In the genomic region with DNA sequence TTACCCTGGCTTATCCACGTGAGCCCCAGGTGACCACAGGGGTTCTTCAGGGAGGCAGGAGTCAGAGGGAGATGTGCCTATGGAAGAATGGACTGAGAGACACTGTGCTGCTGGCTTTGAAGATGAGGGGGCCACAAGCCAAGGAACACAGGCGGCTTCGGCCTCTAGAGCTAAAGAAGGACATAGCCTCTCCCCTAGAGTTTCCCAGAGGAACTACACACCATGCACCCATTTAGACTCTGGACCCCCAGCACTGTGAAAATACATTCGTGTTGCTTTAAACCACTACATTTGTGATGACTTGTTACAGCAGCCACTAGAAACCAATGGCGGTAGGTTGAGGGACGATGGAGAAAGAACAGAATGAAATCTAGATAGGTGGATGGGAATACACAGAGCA, we compare ENCODE assay signal across 18 cellular contexts. TPM values are rescaled to one million over a fixed set of nuclear protein-coding genes. Genes with fewer than 3 reads are reported as not detected.
DNase-seq lines count a peak whose midpoint lies in the region; ATAC-seq, FAIRE-seq and TF ChIP-seq lines count a peak whose summit lies in the region.
"Had no signal": no experiment of that assay in that cellular context is flagged by ENCODE, and none has a peak within 500 bp of the region (broad histone marks: within the 10 kb centered on the region; RNA-seq: fewer than 3 reads in every experiment).

No MANE protein-coding gene starts in this region.

- no peaks in the 10 kb centered on the region for H3K9me3 ChIP-seq in CD4-positive, alpha-beta memory T cell (ENCODE audit: control insufficient read depth in 1 of 2, low read length in 2 of 2)
- H3K9me3 ChIP-seq in keratinocyte (ENCODE audit: control insufficient read depth, low read depth, low read length) (no peaks in the 10 kb centered on the region), trophoblast cell (ENCODE audit: insufficient read depth, low read depth, low read length) (peaks cover 2% of the 10 kb centered on the region)
- H3K9me3 ChIP-seq: esophagus muscularis mucosa, HAP-1, vagina had no signal

- H3K4me3 Mint-ChIP-seq in CD4-positive, alpha-beta memory T cell: no peak overlapping the region
- no peak overlapping the region for H3K4me3 Mint-ChIP-seq in activated naive CD8-positive, alpha-beta T cell
- H3K4me3 Mint-ChIP-seq: T-helper 2 cell treated with Interferon-gamma antibody and Interleukin-4, amounts not matched to agents 5 μg/mL and 100 μg/mL, for 36 hours had no signal

- TF ChIP-seq CTCF in keratinocyte (optimal IDR thresholded peaks at IDR 0.05 in 1 of 3, IDR thresholded peaks at IDR 0.05 in 1 of 3, conservative IDR thresholded peaks at IDR 0.05 in 1 of 3; ENCODE audit: extremely low read depth in 1 of 3, insufficient read depth in 2 of 3, low read length in 3 of 3): peak in 2 of 3 experiments; percentile 20 to 23

- H3K27me3 ChIP-seq in CD4-positive, alpha-beta memory T cell (ENCODE audit: insufficient read depth, low read length): no peaks in the 10 kb centered on the region
- H3K27me3 ChIP-seq in keratinocyte (ENCODE audit: control insufficient read depth, extremely low read depth, insufficient read depth, low read length) (no peaks in the 10 kb centered on the region), trophoblast cell (ENCODE audit: insufficient read depth, low read length) (no peaks in the 10 kb centered on the region)
- H3K27me3 ChIP-seq: esophagus muscularis mucosa, vagina had no signal

- peak; percentile 40 for FAIRE-seq in GM12892 (lab: Jason Lieb, UNC)
- no peak for FAIRE-seq in keratinocyte (lab: Jason Lieb, UNC)
- FAIRE-seq: colon had no signal

- whole genome bisulfite sequencing in trophoblast cell (ENCODE audit: extremely low coverage, insufficient coverage, insufficient read length): no CpG with 5 or more reads among the region's 6 CpGs

- H3K9me1 ChIP-seq in keratinocyte (ENCODE audit: control insufficient read depth, extremely low read depth, insufficient read depth, low read length): no peaks in the 10 kb centered on the region

- H2AFZ ChIP-seq in keratinocyte (ENCODE audit: control insufficient read depth, low read length) (no peak overlapping the region), trophoblast cell (ENCODE audit: insufficient read depth, low read length, poor library complexity) (no peak overlapping the region)

- H2AK5ac ChIP-seq in trophoblast cell (ENCODE audit: low read length): no peak overlapping the region

- no peak overlapping the region for H4K8ac ChIP-seq in trophoblast cell (ENCODE audit: low read depth, low read length)

- CTCF ChIA-PET in CD4-positive, alpha-beta memory T cell (lab: Charles Lee; ENCODE audit: partially characterized antibody): no interaction called here

- no peak overlapping the region for H2BK120ac ChIP-seq in trophoblast cell (ENCODE audit: insufficient read depth, low read length, poor library complexity)

- H3K27me3 Mint-ChIP-seq in CD4-positive, alpha-beta memory T cell: no peaks in the 10 kb centered on the region
- H3K27me3 Mint-ChIP-seq in activated naive CD8-positive, alpha-beta T cell: no peaks in the 10 kb centered on the region

- dilution Hi-C loops in keratinocyte (cut with MboI; ENCODE audit: extremely low pct_ligation_motif_present, low sequenced_read_pairs): no loop called here

- H3K36me3 ChIP-seq in CD4-positive, alpha-beta memory T cell (ENCODE audit: insufficient read depth, low read length): peaks cover 30% of the 10 kb centered on the region
- H3K36me3 ChIP-seq in keratinocyte (ENCODE audit: control insufficient read depth in 2 of 2, extremely low read depth in 1 of 2, insufficient read depth in 2 of 2, low read length in 2 of 2) (peaks cover 17 to 31% of the 10 kb centered on the region in 2 experiments), trophoblast cell (ENCODE audit: control insufficient read depth in 1 of 2, insufficient read depth in 2 of 2, low read length in 2 of 2) (peaks cover 40 to 54% of the 10 kb centered on the region in 2 experiments)
- H3K36me3 ChIP-seq: vagina had no signal

- H3K9me3 Mint-ChIP-seq in CD4-positive, alpha-beta memory T cell: no peaks in the 10 kb centered on the region
- no peaks in the 10 kb centered on the region for H3K9me3 Mint-ChIP-seq in activated naive CD8-positive, alpha-beta T cell (ENCODE audit: low read depth)
- H3K9me3 Mint-ChIP-seq: T-helper 2 cell treated with Interferon-gamma antibody and Interleukin-4, amounts not matched to agents 5 μg/mL and 100 μg/mL, for 36 hours had no signal

- peaks cover 8% of the 10 kb centered on the region for H4K20me1 ChIP-seq in keratinocyte (ENCODE audit: control insufficient read depth, extremely low read depth, insufficient read depth, low read length)

- no peak overlapping the region for H4K12ac ChIP-seq in trophoblast cell (ENCODE audit: low read depth, low read length)

- H3K4me1 Mint-ChIP-seq in CD4-positive, alpha-beta memory T cell: peaks cover 18 to 64% (median 35%) of the 10 kb centered on the region in 4 donors
- peaks cover 42% of the 10 kb centered on the region for H3K4me1 Mint-ChIP-seq in activated naive CD8-positive, alpha-beta T cell (ENCODE audit: low read depth)

- no peak overlapping the region for H3K4me3 ChIP-seq in CD4-positive, alpha-beta memory T cell (ENCODE audit: low read length in 2 of 2)
- H3K4me3 ChIP-seq in keratinocyte (ENCODE audit: control insufficient read depth in 2 of 3, extremely low read depth in 1 of 3, insufficient read depth in 2 of 3, low read depth in 1 of 3, low read length in 3 of 3): no peak overlapping the region
- H3K4me3 ChIP-seq in trophoblast cell (ENCODE audit: low read depth, low read length): no peak overlapping the region
- H3K4me3 ChIP-seq: esophagus muscularis mucosa, HAP-1, vagina had no signal

- intact Hi-C loops in CD4-positive, alpha-beta memory T cell (cut with micrococcal nuclease): no loop called here

- no peak overlapping the region for H3K18ac ChIP-seq in trophoblast cell (ENCODE audit: low read length)

- TF ChIP-seq POLR2A in GM12892 (IDR thresholded peaks at IDR 0.05; ENCODE audit: low read depth, low read length): no peak

- no peak overlapping the region for H4K91ac ChIP-seq in trophoblast cell (ENCODE audit: low read depth, low read length)

- no peak for DNase-seq in CD4-positive, alpha-beta memory T cell
- no peak for DNase-seq in GM12892 (ENCODE audit: insufficient read length)
- no peak for DNase-seq in keratinocyte (ENCODE audit: low read depth, low spot score)
- no peak for DNase-seq in hypothalamus (lab: John Stamatoyannopoulos, UW)
- no peak for DNase-seq in trophoblast cell
- DNase-seq: activated CD8-positive, alpha-beta memory T cell treated with anti-CD3 and anti-CD28 coated beads for 24 hours; NCI-H187 treated with DMSO at 0.1 percent for 48 hours; stimulated activated CD4-positive, alpha-beta T cell treated with anti-CD3 and anti-CD28 coated beads, Interleukin-2, amount 100 ng/mL, for 48 hours had no signal

- no peak overlapping the region for H3K23ac ChIP-seq in trophoblast cell (ENCODE audit: low read length)

- no peak overlapping the region for H2BK12ac ChIP-seq in trophoblast cell (ENCODE audit: low read length)

- no peaks in the 10 kb centered on the region for H3K79me1 ChIP-seq in trophoblast cell (ENCODE audit: low read length)

- H3K27ac Mint-ChIP-seq in CD4-positive, alpha-beta memory T cell: peak overlapping the region; percentile 6 to 88 (median 71)
- H3K27ac Mint-ChIP-seq in activated naive CD8-positive, alpha-beta T cell: peak overlapping the region; percentile 51
- H3K27ac Mint-ChIP-seq: T-helper 2 cell treated with Interferon-gamma antibody and Interleukin-4, amounts not matched to agents 5 μg/mL and 100 μg/mL, for 36 hours had no signal

- peaks cover 44% of the 10 kb centered on the region for H3K79me2 ChIP-seq in keratinocyte (ENCODE audit: control insufficient read depth, insufficient read depth, low read length)
- no peaks in the 10 kb centered on the region for H3K79me2 ChIP-seq in trophoblast cell (ENCODE audit: control insufficient read depth, insufficient read depth, low read length, poor library complexity)

- H3K4ac ChIP-seq in trophoblast cell (ENCODE audit: low read depth, low read length): no peak overlapping the region

- H3K4me1 ChIP-seq in CD4-positive, alpha-beta memory T cell (ENCODE audit: insufficient read depth, low read length): peaks cover 20% of the 10 kb centered on the region
- H3K4me1 ChIP-seq in keratinocyte (ENCODE audit: control insufficient read depth, extremely low read depth, insufficient read depth, low read length) (no peaks in the 10 kb centered on the region), trophoblast cell (ENCODE audit: control insufficient read depth in 1 of 2, insufficient read depth in 2 of 2, low read length in 2 of 2) (no peaks in the 10 kb centered on the region)
- H3K4me1 ChIP-seq: HAP-1, vagina had no signal

- H3K36me3 Mint-ChIP-seq in CD4-positive, alpha-beta memory T cell: peaks cover 40 to 62% of the 10 kb centered on the region in 2 donors
- H3K36me3 Mint-ChIP-seq in activated naive CD8-positive, alpha-beta T cell: peaks cover 5% of the 10 kb centered on the region

- H3K4me2 ChIP-seq in keratinocyte (ENCODE audit: control insufficient read depth, extremely low read depth, insufficient read depth, low read depth, low read length) (no peak overlapping the region), trophoblast cell (ENCODE audit: low read length) (no peak overlapping the region)

- no peak overlapping the region for H3K27ac ChIP-seq in CD4-positive, alpha-beta memory T cell (ENCODE audit: low read depth, low read length)
- H3K27ac ChIP-seq in keratinocyte (ENCODE audit: control insufficient read depth, insufficient read depth, low read length) (no peak overlapping the region), trophoblast cell (ENCODE audit: low read depth, low read length) (no peak overlapping the region)
- H3K27ac ChIP-seq: esophagus muscularis mucosa, HL-60, vagina had no signal

- no peak for ATAC-seq in activated CD4-positive, CD25-positive, alpha-beta regulatory T cell treated with anti-CD3 and anti-CD28 coated beads, Interleukin-2, amount 50 U/mL, for 24 hours
- ATAC-seq: right cardiac atrium had no signal

- POLR2A ChIA-PET in CD4-positive, alpha-beta memory T cell (lab: Charles Lee; ENCODE audit: partially characterized antibody): no interaction called here

- no peak overlapping the region for H3K9ac ChIP-seq in keratinocyte (ENCODE audit: control insufficient read depth, extremely low read depth, insufficient read depth, low read length)
- H3K9ac ChIP-seq in trophoblast cell (ENCODE audit: low read length): no peak overlapping the region

- no peak overlapping the region for H3K14ac ChIP-seq in trophoblast cell (ENCODE audit: low read length)

- H2BK5ac ChIP-seq in trophoblast cell (ENCODE audit: low read depth, low read length, poor library complexity): no peak overlapping the region

RNA-seq across cellular contexts. Expression of gene ATF5, which starts 13.7 kb away (rescaled TPM):
- 1 to 10 TPM; 7.9 to 8.3 TPM for total RNA-seq in CD4-positive, alpha-beta memory T cell
- polyA plus RNA-seq in CD4-positive, alpha-beta memory T cell: 1 to 10 TPM; 1.8 to 2.3 TPM
- 175 TPM for polyA plus RNA-seq in GM12892 (2012; ENCODE audit: missing spikeins)
- polyA plus RNA-seq in keratinocyte: 4.6 to 9.3 TPM (median 6.0 TPM) in 3 replicates
- polyA plus RNA-seq in keratinocyte (2011; ENCODE audit: low read depth): 6.5 TPM
- 5.7 and 10.2 TPM in 2 replicates for polyA plus RNA-seq in keratinocyte (2011; cell fraction: cytosol; rRNA removed)
- polyA plus RNA-seq in keratinocyte (2011; cell fraction: nucleus; rRNA removed): 10.3 and 10.6 TPM in 2 replicates
- 12.1 and 19.1 TPM in 2 replicates for polyA plus RNA-seq in keratinocyte (2012; ENCODE audit: low replicate concordance)
- 1.1 to 3.5 TPM (median 2.1 TPM) in 3 replicates for polyA minus RNA-seq in keratinocyte
- 10.9 TPM for polyA minus RNA-seq in keratinocyte (2011; cell fraction: cytosol; rRNA and poly(A)+ RNA removed)
- polyA minus RNA-seq in keratinocyte (2011; cell fraction: nucleus; rRNA and poly(A)+ RNA removed): 1.6 and 1.8 TPM in 2 replicates
- polyA plus RNA-seq in trophoblast cell (2013): 17.8 and 18.2 TPM in 2 replicates

RNA-seq across cellular contexts. Expression of gene NUP62, which starts 14.0 kb away (rescaled TPM):
- total RNA-seq in CD4-positive, alpha-beta memory T cell: 10 to 100 TPM; 65.2 to 68.2 TPM
- 10 to 100 TPM; 43.3 to 71.0 TPM for polyA plus RNA-seq in CD4-positive, alpha-beta memory T cell
- polyA plus RNA-seq in GM12892 (2012; ENCODE audit: missing spikeins): 40.0 TPM
- 10.1 to 16.6 TPM (median 12.9 TPM) in 3 replicates for polyA plus RNA-seq in keratinocyte
- polyA plus RNA-seq in keratinocyte (2011; ENCODE audit: low read depth): 14.5 TPM
- polyA plus RNA-seq in keratinocyte (2011; cell fraction: cytosol; rRNA removed): 10.1 and 17.1 TPM in 2 replicates
- polyA plus RNA-seq in keratinocyte (2011; cell fraction: nucleus; rRNA removed): 22.4 and 28.4 TPM in 2 replicates
- 17.2 and 41.7 TPM in 2 replicates for polyA plus RNA-seq in keratinocyte (2012; ENCODE audit: low replicate concordance)
- 11.5 to 38.0 TPM (median 12.1 TPM) in 3 replicates for polyA minus RNA-seq in keratinocyte
- polyA minus RNA-seq in keratinocyte (2011; cell fraction: cytosol; rRNA and poly(A)+ RNA removed): 12.5 TPM
- polyA minus RNA-seq in keratinocyte (2011; cell fraction: nucleus; rRNA and poly(A)+ RNA removed): 10.7 and 16.8 TPM in 2 replicates
- polyA plus RNA-seq in trophoblast cell (2013): 57.3 and 59.2 TPM in 2 replicates

RNA-seq across cellular contexts. Expression of gene IL4I1, which starts 18.6 kb away (rescaled TPM):
- total RNA-seq in CD4-positive, alpha-beta memory T cell: 1 to 10 TPM; 2.6 to 3.4 TPM
- polyA plus RNA-seq in CD4-positive, alpha-beta memory T cell: 10 to 100 TPM in 1 of 2 donors, 1 to 10 TPM in 1; 9.4 to 10.4 TPM
- 75.8 TPM for polyA plus RNA-seq in GM12892 (2012; ENCODE audit: missing spikeins)
- 0.09 to 0.22 TPM (median 0.13 TPM) in 3 replicates for polyA plus RNA-seq in keratinocyte
- not detected for polyA plus RNA-seq in keratinocyte (2011; ENCODE audit: low read depth)
- polyA plus RNA-seq in keratinocyte (2011; cell fraction: cytosol; rRNA removed): not detected in 2 replicates
- not detected in 2 replicates for polyA plus RNA-seq in keratinocyte (2011; cell fraction: nucleus; rRNA removed)
- 0.31 TPM in 1 of 2 replicates, not detected in the other for polyA plus RNA-seq in keratinocyte (2012; ENCODE audit: low replicate concordance)
- polyA minus RNA-seq in keratinocyte: not detected in 3 replicates
- not detected for polyA minus RNA-seq in keratinocyte (2011; cell fraction: cytosol; rRNA and poly(A)+ RNA removed)
- polyA minus RNA-seq in keratinocyte (2011; cell fraction: nucleus; rRNA and poly(A)+ RNA removed): not detected in 2 replicates
- polyA plus RNA-seq in trophoblast cell (2013): 0.30 and 0.33 TPM in 2 replicates
- total RNA-seq: vagina had no signal
- polyA plus RNA-seq: neural cell had no signal

RNA-seq across cellular contexts. Expression of gene TBC1D17, which starts 37.8 kb away (rescaled TPM):
- 100 to 1,000 TPM; 101 TPM for total RNA-seq in CD4-positive, alpha-beta memory T cell
- polyA plus RNA-seq in CD4-positive, alpha-beta memory T cell: 10 to 100 TPM in 1 of 2 donors, 1 to 10 TPM in 1; 6.0 to 14.9 TPM
- polyA plus RNA-seq in GM12892 (2012; ENCODE audit: missing spikeins): 31.9 TPM
- polyA plus RNA-seq in keratinocyte: 9.0 to 25.6 TPM (median 9.4 TPM) in 3 replicates
- polyA plus RNA-seq in keratinocyte (2011; ENCODE audit: low read depth): 5.1 TPM
- 15.5 and 20.2 TPM in 2 replicates for polyA plus RNA-seq in keratinocyte (2011; cell fraction: cytosol; rRNA removed)
- 19.6 and 29.7 TPM in 2 replicates for polyA plus RNA-seq in keratinocyte (2011; cell fraction: nucleus; rRNA removed)
- polyA plus RNA-seq in keratinocyte (2012; ENCODE audit: low replicate concordance): 22.6 and 24.6 TPM in 2 replicates
- 9.2 to 31.4 TPM (median 11.6 TPM) in 3 replicates for polyA minus RNA-seq in keratinocyte
- 19.8 TPM for polyA minus RNA-seq in keratinocyte (2011; cell fraction: cytosol; rRNA and poly(A)+ RNA removed)
- 12.9 and 17.7 TPM in 2 replicates for polyA minus RNA-seq in keratinocyte (2011; cell fraction: nucleus; rRNA and poly(A)+ RNA removed)
- polyA plus RNA-seq in trophoblast cell (2013): 38.8 and 40.1 TPM in 2 replicates

RNA-seq across cellular contexts. Expression of gene AKT1S1, which starts 38.1 kb away (rescaled TPM):
- total RNA-seq in CD4-positive, alpha-beta memory T cell: 10 to 100 TPM; 19.7 to 20.2 TPM
- polyA plus RNA-seq in CD4-positive, alpha-beta memory T cell: 1 to 10 TPM; 2.5 to 4.8 TPM
- 11.7 TPM for polyA plus RNA-seq in GM12892 (2012; ENCODE audit: missing spikeins)
- polyA plus RNA-seq in keratinocyte: 27.2 to 43.8 TPM (median 28.8 TPM) in 3 replicates
- polyA plus RNA-seq in keratinocyte (2011; ENCODE audit: low read depth): 12.1 TPM
- polyA plus RNA-seq in keratinocyte (2011; cell fraction: cytosol; rRNA removed): 35.0 and 54.7 TPM in 2 replicates
- 35.4 and 46.8 TPM in 2 replicates for polyA plus RNA-seq in keratinocyte (2011; cell fraction: nucleus; rRNA removed)
- polyA plus RNA-seq in keratinocyte (2012; ENCODE audit: low replicate concordance): 31.8 and 54.4 TPM in 2 replicates
- 15.9 to 41.5 TPM (median 21.8 TPM) in 3 replicates for polyA minus RNA-seq in keratinocyte
- polyA minus RNA-seq in keratinocyte (2011; cell fraction: cytosol; rRNA and poly(A)+ RNA removed): 43.9 TPM
- polyA minus RNA-seq in keratinocyte (2011; cell fraction: nucleus; rRNA and poly(A)+ RNA removed): 12.0 and 15.3 TPM in 2 replicates
- 142 and 143 TPM in 2 replicates for polyA plus RNA-seq in trophoblast cell (2013)
